In genomic region chr9:99259231-99259918, GRCh38 we compare ENCODE assay signal across 8 cellular contexts. TPM values are rescaled to one million over a fixed set of nuclear protein-coding genes. Genes with fewer than 3 reads are reported as not detected.
DNase-seq lines count a peak whose midpoint lies in the region; ATAC-seq, FAIRE-seq and TF ChIP-seq lines count a peak whose summit lies in the region.

No MANE protein-coding gene starts in this region.

- CTCF ChIA-PET in activated CD8-positive, alpha-beta T cell treated with anti-CD3 and anti-CD28 coated beads, Interleukin-2, amount 10 ng/mL, durations not matched to agents 7 days and 5 days (lab: Charles Lee) = interaction anchor here (0.8 to 2.7 kb wide), 7 partner anchors 10 to 565 kb away, joined by 3 to 23 read pairs (median 4); no protein-coding TSS in a partner anchor

- H3K27me3 ChIP-seq in esophagus muscularis mucosa = no peaks in the 10 kb centered on the region
- no peaks in the 10 kb centered on the region for H3K27me3 ChIP-seq in thyroid gland

- TF ChIP-seq EP300 in esophagus muscularis mucosa (IDR thresholded peaks at IDR 0.05) = no peak

- peaks cover 13% of the 10 kb centered on the region for H3K4me1 Mint-ChIP-seq in activated CD8-positive, alpha-beta T cell treated with anti-CD3 and anti-CD28 coated beads, Interleukin-2, amount 10 ng/mL, durations not matched to agents 7 days and 5 days (ENCODE audit: low read depth)

- H3K4me3 ChIP-seq in esophagus muscularis mucosa (peak overlapping the region; percentile 46 to 57 (median 52)), thyroid gland (replicated peaks in 1 of 3) (peak overlapping the region in 2 of 3 donors; percentile 13 to 26)

- peak overlapping the region; percentile 89 for H3K27ac Mint-ChIP-seq in activated CD8-positive, alpha-beta T cell treated with anti-CD3 and anti-CD28 coated beads, Interleukin-2, amount 10 ng/mL, durations not matched to agents 7 days and 5 days

- peaks cover 13 to 30% (median 28%) of the 10 kb centered on the region in 4 donors for H3K4me1 ChIP-seq in esophagus muscularis mucosa
- H3K4me1 ChIP-seq in thyroid gland = peaks cover 5 to 17% of the 10 kb centered on the region in 2 donors

- H3K36me3 ChIP-seq in esophagus muscularis mucosa (no peaks in the 10 kb centered on the region), thyroid gland (no peaks in the 10 kb centered on the region)

- ATAC-seq in HG03460 (IDR thresholded peaks at IDR 0.05; ENCODE audit: unreplicated experiment) = peak; percentile 68
- ATAC-seq in activated CD8-positive, alpha-beta T cell treated with anti-CD3 and anti-CD28 coated beads, Interleukin-2, amount 10 ng/mL, durations not matched to agents 7 days and 5 days = peak; percentile 90

- H3K27me3 Mint-ChIP-seq in activated CD8-positive, alpha-beta T cell treated with anti-CD3 and anti-CD28 coated beads, Interleukin-2, amount 10 ng/mL, durations not matched to agents 7 days and 5 days (ENCODE audit: low read depth) = no peaks in the 10 kb centered on the region

- TF ChIP-seq POLR2A in esophagus muscularis mucosa (IDR thresholded peaks at IDR 0.05; ENCODE audit: low read depth) = peak; percentile 14
- TF ChIP-seq POLR2A in thyroid gland (IDR thresholded peaks at IDR 0.05) = peak in 1 of 2 donors; percentile 85

- no peaks in the 10 kb centered on the region for H3K36me3 Mint-ChIP-seq in activated CD8-positive, alpha-beta T cell treated with anti-CD3 and anti-CD28 coated beads, Interleukin-2, amount 10 ng/mL, durations not matched to agents 7 days and 5 days (ENCODE audit: low read depth)

- H3K27ac ChIP-seq in esophagus muscularis mucosa (replicated peaks in 1 of 4) = peak overlapping the region; percentile 68 to 81 (median 70)
- H3K27ac ChIP-seq in thyroid gland = peak overlapping the region; percentile 84 to 91 (median 89)

- WGBS in esophagus muscularis mucosa = 6% methylated on average over 23 of the region's 27 CpGs
- 8 to 16% methylated on average over 13 to 18 of the region's 27 CpGs for WGBS in thyroid gland, 2 donors

- H3K9me3 ChIP-seq in esophagus muscularis mucosa (no peaks in the 10 kb centered on the region), thyroid gland (no peaks in the 10 kb centered on the region)

- intact Hi-C loops in esophagus muscularis mucosa (cut with DNase I) = loop anchor here (5.0 kb wide), 1 partner anchor 37 kb away; the partner anchor contains the start of genes ALG2 and SEC61B
- intact Hi-C loops in thyroid gland (cut with DNase I) = no loop called here

- POLR2A ChIA-PET in activated CD8-positive, alpha-beta T cell treated with anti-CD3 and anti-CD28 coated beads, Interleukin-2, amount 10 ng/mL, durations not matched to agents 7 days and 5 days (lab: Charles Lee) = interaction anchor here (0.7 to 1.4 kb wide), 2 partner anchors 40 to 649 kb away, joined by 3 read pairs; no protein-coding TSS in a partner anchor

- peak overlapping the region; percentile 44 for H3K4me3 Mint-ChIP-seq in activated CD8-positive, alpha-beta T cell treated with anti-CD3 and anti-CD28 coated beads, Interleukin-2, amount 10 ng/mL, durations not matched to agents 7 days and 5 days

- TF ChIP-seq CTCF in esophagus muscularis mucosa (IDR thresholded peaks at IDR 0.05) = no peak
- no peak for TF ChIP-seq CTCF in thyroid gland (IDR thresholded peaks at IDR 0.05)
- TF ChIP-seq CTCF in D721Med (IDR thresholded peaks at IDR 0.05; ENCODE audit: insufficient read depth, missing control alignments) = no peak

- DNase-seq in DMS79 treated with DMSO at 0.1 percent for 48 hours (lab: John Stamatoyannopoulos, UW) = peak; percentile 21
- DNase-seq in activated CD8-positive, alpha-beta T cell treated with anti-CD3 and anti-CD28 coated beads, Interleukin-2, amount 10 ng/mL, durations not matched to agents 7 days and 5 days = peak; percentile 72
- peak; percentile 94 for DNase-seq in esophagus muscularis mucosa (ENCODE audit: extremely low spot score)
- DNase-seq in mucosa of gallbladder (ENCODE audit: low spot score) = peak; percentile 86
- DNase-seq in thyroid gland = peak; percentile 98 to 99
- DNase-seq in NK-92 treated with Interleukin-12 subunit alpha and Interleukin-12 subunit beta, amount 100 ng/mL, for 24 hours (lab: John Stamatoyannopoulos, UW) = no peak
- no peak for DNase-seq in D721Med (ENCODE audit: insufficient read length, low spot score)

- no peaks in the 10 kb centered on the region for H3K9me3 Mint-ChIP-seq in activated CD8-positive, alpha-beta T cell treated with anti-CD3 and anti-CD28 coated beads, Interleukin-2, amount 10 ng/mL, durations not matched to agents 7 days and 5 days (ENCODE audit: insufficient read depth)

- FAIRE-seq in D721Med (lab: Jason Lieb, UNC) = no peak

RNA-seq across cellular contexts. Expression of gene SEC61B, which starts 37.3 kb away (rescaled TPM):
- total RNA-seq in activated CD8-positive, alpha-beta T cell treated with anti-CD3 and anti-CD28 coated beads, Interleukin-2, amount 10 ng/mL, durations not matched to agents 7 days and 5 days = 100 to 1,000 TPM; 122 to 124 TPM
- total RNA-seq in esophagus muscularis mucosa (10 to 100 TPM; 53.6 to 67.9 (median 62.9) TPM), mucosa of gallbladder (123 TPM), thyroid gland (100 to 1,000 TPM in 3 of 4 donors, 10 to 100 TPM in 1; 88.3 to 203 (median 130) TPM)

RNA-seq across cellular contexts. Expression of gene ALG2, which starts 37.6 kb away (rescaled TPM):
- 10 to 100 TPM; 19.9 to 22.0 TPM for total RNA-seq in activated CD8-positive, alpha-beta T cell treated with anti-CD3 and anti-CD28 coated beads, Interleukin-2, amount 10 ng/mL, durations not matched to agents 7 days and 5 days
- total RNA-seq in esophagus muscularis mucosa (10 to 100 TPM; 19.5 to 33.4 (median 26.2) TPM), mucosa of gallbladder (43.1 TPM), thyroid gland (10 to 100 TPM; 45.0 to 63.9 (median 58.2) TPM)

Comparison
In these comparisons a context has a peak if more than half of its experiments do, and no peak if none do; other contexts are left out.
1. DNase-seq: peak in DMS79 treated with DMSO at 0.1 percent for 48 hours (single experiment), activated CD8-positive, alpha-beta T cell treated with anti-CD3 and anti-CD28 coated beads, Interleukin-2, amount 10 ng/mL, durations not matched to agents 7 days and 5 days (single experiment), esophagus muscularis mucosa (single experiment), mucosa of gallbladder (single experiment) and thyroid gland (2 of 2); none in NK-92 treated with Interleukin-12 subunit alpha and Interleukin-12 subunit beta, amount 100 ng/mL, for 24 hours (single experiment) and D721Med (single experiment).